In genomic region chr1:113042336-113043143, GRCh38 we compare ENCODE assay signal across 8 cellular contexts. TPM values are rescaled to one million over a fixed set of nuclear protein-coding genes. Genes with fewer than 3 reads are reported as not detected.
DNase-seq lines count a peak whose midpoint lies in the region; ATAC-seq lines count a peak whose summit lies in the region.

No MANE protein-coding gene starts in this region.

- H3K9me3 ChIP-seq in CD4-positive, CD25-positive, alpha-beta regulatory T cell (ENCODE audit: control insufficient read depth in 2 of 2, low read length in 2 of 2), result no peaks in the 10 kb centered on the region
- H3K9me3 ChIP-seq in skeletal muscle satellite cell (replicated peaks; ENCODE audit: low read length), result no peaks in the 10 kb centered on the region

- peak overlapping the region; percentile 66 for H3K4me2 ChIP-seq in skeletal muscle satellite cell (ENCODE audit: low read length)

- peak in 1 of 2 donors; percentile 19 for ATAC-seq in CD4-positive, CD25-positive, alpha-beta regulatory T cell (ENCODE audit: low read depth in 2 of 2)
- ATAC-seq in GM19025 (IDR thresholded peaks at IDR 0.05; ENCODE audit: low read depth, unreplicated experiment) (peak; percentile 72), GM18517 (IDR thresholded peaks at IDR 0.05; ENCODE audit: unreplicated experiment) (no peak)
- ATAC-seq in central memory CD8-positive, alpha-beta T cell (replicated peaks; ENCODE audit: extremely low read depth, poor library complexity, severe bottlenecking), result no peak

- no peaks in the 10 kb centered on the region for H3K27me3 ChIP-seq in CD4-positive, CD25-positive, alpha-beta regulatory T cell (ENCODE audit: control insufficient read depth, insufficient read depth, low read length)
- no peaks in the 10 kb centered on the region for H3K27me3 ChIP-seq in skeletal muscle satellite cell (ENCODE audit: control insufficient read depth, insufficient read depth, low read length)

- H3K27ac Mint-ChIP-seq in CD4-positive, CD25-positive, alpha-beta regulatory T cell, result peak overlapping the region in 2 of 3 donors; percentile 38 to 75
- peak overlapping the region; percentile 57 for H3K27ac Mint-ChIP-seq in central memory CD8-positive, alpha-beta T cell (ENCODE audit: low read depth)
- peak overlapping the region in 5 of 6 donors; percentile 18 to 86 (median 59) for H3K27ac Mint-ChIP-seq in immature natural killer cell

- no peaks in the 10 kb centered on the region for H3K9me3 Mint-ChIP-seq in CD4-positive, CD25-positive, alpha-beta regulatory T cell
- H3K9me3 Mint-ChIP-seq in central memory CD8-positive, alpha-beta T cell, result no peaks in the 10 kb centered on the region
- H3K9me3 Mint-ChIP-seq in immature natural killer cell, result no peaks in the 10 kb centered on the region

- H3K36me3 ChIP-seq in CD4-positive, CD25-positive, alpha-beta regulatory T cell (ENCODE audit: control insufficient read depth, insufficient read depth, low read length), result no peaks in the 10 kb centered on the region
- no peaks in the 10 kb centered on the region for H3K36me3 ChIP-seq in skeletal muscle satellite cell (ENCODE audit: insufficient read depth, low read length)

- no peak overlapping the region for H3K27ac ChIP-seq in CD4-positive, CD25-positive, alpha-beta regulatory T cell (ENCODE audit: insufficient read depth, low read length, poor library complexity, severe bottlenecking)

- H3K27me3 Mint-ChIP-seq in CD4-positive, CD25-positive, alpha-beta regulatory T cell, result no peaks in the 10 kb centered on the region
- H3K27me3 Mint-ChIP-seq in central memory CD8-positive, alpha-beta T cell, result no peaks in the 10 kb centered on the region
- peaks cover 0 to 5% (median 3%) of the 10 kb centered on the region in 3 donors for H3K27me3 Mint-ChIP-seq in immature natural killer cell (ENCODE audit: low read depth in 3 of 3)

- no peaks in the 10 kb centered on the region for H3K36me3 Mint-ChIP-seq in CD4-positive, CD25-positive, alpha-beta regulatory T cell
- no peaks in the 10 kb centered on the region for H3K36me3 Mint-ChIP-seq in central memory CD8-positive, alpha-beta T cell (ENCODE audit: insufficient read depth)
- no peaks in the 10 kb centered on the region for H3K36me3 Mint-ChIP-seq in immature natural killer cell

- peak overlapping the region; percentile 53 for H3K9ac ChIP-seq in skeletal muscle satellite cell (ENCODE audit: low read depth, low read length)

- H3K4me3 Mint-ChIP-seq in CD4-positive, CD25-positive, alpha-beta regulatory T cell, result peak overlapping the region in 1 of 4 donors; percentile 20
- no peak overlapping the region for H3K4me3 Mint-ChIP-seq in central memory CD8-positive, alpha-beta T cell
- H3K4me3 Mint-ChIP-seq in immature natural killer cell, result peak overlapping the region in 4 of 5 donors; percentile 15 to 62 (median 41)

- peaks cover 19% of the 10 kb centered on the region for H3K4me1 ChIP-seq in CD4-positive, CD25-positive, alpha-beta regulatory T cell (ENCODE audit: control insufficient read depth, insufficient read depth, low read length, poor library complexity, severe bottlenecking)
- H3K4me1 ChIP-seq in skeletal muscle satellite cell (ENCODE audit: control insufficient read depth, insufficient read depth, low read length), result peaks cover 23% of the 10 kb centered on the region

- H3K4me1 Mint-ChIP-seq in CD4-positive, CD25-positive, alpha-beta regulatory T cell, result peaks cover 15 to 47% (median 33%) of the 10 kb centered on the region in 4 donors
- H3K4me1 Mint-ChIP-seq in central memory CD8-positive, alpha-beta T cell, result peaks cover 38% of the 10 kb centered on the region
- peaks cover 40 to 47% of the 10 kb centered on the region in 2 donors for H3K4me1 Mint-ChIP-seq in immature natural killer cell

- DNase-seq in CD4-positive, CD25-positive, alpha-beta regulatory T cell, result peak in 2 of 3 donors; percentile 5 to 49
- DNase-seq in HT1080 (ENCODE audit: low read depth) (peak; percentile 94), RPMI7951 (ENCODE audit: low read depth) (peak; percentile 82), immature natural killer cell (peak; percentile 21 to 38 (median 27))
- DNase-seq in central memory CD8-positive, alpha-beta T cell (ENCODE audit: low spot score in 2 of 2), result no peak

- H3K4me3 ChIP-seq in CD4-positive, CD25-positive, alpha-beta regulatory T cell (ENCODE audit: low read depth, low read length), result no peak overlapping the region
- no peak overlapping the region for H3K4me3 ChIP-seq in skeletal muscle satellite cell (ENCODE audit: low read length)

RNA-seq across cellular contexts. Expression of gene LRIG2, which starts 30.5 kb away (rescaled TPM):
- total RNA-seq in CD4-positive, CD25-positive, alpha-beta regulatory T cell, result 31.1 TPM
- polyA plus RNA-seq in CD4-positive, CD25-positive, alpha-beta regulatory T cell, result 1 to 10 TPM; 2.4 to 6.5 (median 4.5) TPM
- total RNA-seq in HT1080 (2014; rRNA removed; shearing (Covaris generic)), result 5.8 and 5.9 TPM in 2 replicates
- polyA plus RNA-seq in HT1080 (2015; cell fraction: cytosol; rRNA removed), result 2.8 and 4.2 TPM in 2 replicates
- 17.2 and 18.1 TPM in 2 replicates for polyA plus RNA-seq in HT1080 (2015; cell fraction: nucleus; rRNA removed)
- total RNA-seq in RPMI7951 (2014; rRNA removed; shearing (Covaris generic)), result 8.8 and 10.2 TPM in 2 replicates
- 1 to 10 TPM; 2.4 to 6.1 (median 5.5) TPM for polyA plus RNA-seq in immature natural killer cell
- total RNA-seq in skeletal muscle satellite cell (2012; rRNA removed), result 7.9 and 17.2 TPM in 2 replicates

Comparison
In these comparisons a context has a peak if more than half of its experiments do, and no peak if none do; other contexts are left out.
1. DNase-seq: peak in CD4-positive, CD25-positive, alpha-beta regulatory T cell (2 of 3), HT1080 (single experiment), RPMI7951 (single experiment) and immature natural killer cell (3 of 3); none in central memory CD8-positive, alpha-beta T cell (0 of 2).
2. Peak in every context shown above with its lines, with median percentiles within 50 percentile points of each other: H3K27ac Mint-ChIP-seq.